In the genomic region with DNA sequence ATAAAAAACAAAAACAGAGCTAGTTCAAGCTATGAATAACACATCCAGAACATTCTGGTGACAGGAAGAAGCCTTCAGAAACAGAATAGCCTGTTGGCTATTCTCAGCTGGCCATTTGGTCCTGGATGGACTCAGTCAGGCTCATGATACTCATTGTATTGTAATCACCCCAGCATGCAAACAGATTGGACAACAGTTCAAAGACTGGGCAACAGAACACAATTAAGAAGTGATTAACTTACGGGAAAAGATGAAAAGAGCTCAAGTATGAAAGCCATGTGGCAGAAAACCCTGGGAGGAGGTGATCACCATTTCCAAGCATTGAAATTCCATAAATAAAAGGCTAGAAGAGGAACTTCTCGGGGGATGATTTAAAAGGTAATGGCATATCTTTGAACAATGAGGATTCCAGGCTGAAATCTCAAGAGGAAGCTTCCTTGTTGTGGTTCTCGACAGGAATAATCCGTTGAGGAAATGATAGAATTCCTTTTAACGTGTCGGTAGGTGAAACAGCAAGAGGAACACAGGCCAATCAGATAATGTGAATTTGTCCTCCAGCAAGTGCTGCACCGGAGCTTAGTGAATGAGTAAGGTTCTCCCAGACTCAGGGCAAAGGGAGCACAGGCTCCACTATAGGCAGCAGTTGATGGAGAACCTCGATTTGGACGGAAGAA, we compare ENCODE assay signal across 14 cellular contexts.
DNase-seq lines count a peak whose midpoint lies in the region; ATAC-seq, FAIRE-seq and TF ChIP-seq lines count a peak whose summit lies in the region.
"Had no signal": no experiment of that assay in that cellular context is flagged by ENCODE, and none has a peak within 500 bp of the region (broad histone marks: within the 10 kb centered on the region; RNA-seq: fewer than 3 reads in every experiment).

No MANE protein-coding gene starts in this region.

- H3K9me3 ChIP-seq in RWPE2 (ENCODE audit: severe bottlenecking) (no peaks in the 10 kb centered on the region), small intestine (ENCODE audit: control insufficient read depth, low read depth) (no peaks in the 10 kb centered on the region)
- H3K9me3 ChIP-seq: mucosa of descending colon had no signal

- no peak for DNase-seq in activated CD4-positive, alpha-beta T cell treated with anti-CD3 and anti-CD28 coated beads for 36 hours
- no peak for DNase-seq in activated CD4-positive, alpha-beta T cell treated with anti-CD3 and anti-CD28 coated beads for 4 hours
- DNase-seq in RWPE2 (ENCODE audit: low spot score) (no peak), glomerular endothelial cell (ENCODE audit: extremely low read depth, low read depth, low spot score) (peak; percentile 77), small intestine (peak; percentile 77), GM19238 (ENCODE audit: insufficient read length, low spot score) (no peak)
- DNase-seq in activated CD4-positive, CD25-positive, alpha-beta regulatory T cell treated with anti-CD3 and anti-CD28 coated beads, Interleukin-2, amount 50 U/mL, for 72 hours: no peak
- DNase-seq: activated effector memory CD4-positive, alpha-beta T cell treated with anti-CD3 and anti-CD28 coated beads, Interleukin-2, amount 50 U/mL, for 16 hours; DMS53; mucosa of descending colon; NCI-H146; stimulated activated CD4-positive, alpha-beta T cell treated with anti-CD3 and anti-CD28 coated beads, Interleukin-12 subunit alpha, Interleukin-12 subunit beta, amount 100 ng/mL, for 4 hours; stimulated activated CD8-positive, alpha-beta memory T cell treated with anti-CD3 and anti-CD28 coated beads, Interleukin-4, amount 100 ng/mL, for 48 hours had no signal

- H3K27me3 ChIP-seq in RWPE2 (ENCODE audit: insufficient read depth, poor library complexity, severe bottlenecking) (no peaks in the 10 kb centered on the region), small intestine (ENCODE audit: control insufficient read depth in 2 of 2, insufficient read depth in 2 of 2, low read length in 2 of 2) (no peaks in the 10 kb centered on the region)

- H3K9me3 Mint-ChIP-seq in activated CD4-positive, alpha-beta T cell treated with anti-CD3 and anti-CD28 coated beads for 36 hours (ENCODE audit: low read depth): no peaks in the 10 kb centered on the region

- no peaks in the 10 kb centered on the region for H3K36me3 Mint-ChIP-seq in activated CD4-positive, alpha-beta T cell treated with anti-CD3 and anti-CD28 coated beads for 36 hours (ENCODE audit: low read depth)

- CTCF ChIA-PET in activated CD4-positive, alpha-beta T cell treated with anti-CD3 and anti-CD28 coated beads for 36 hours (lab: Charles Lee): interaction anchor here (1.5 to 4.6 kb wide), 4 partner anchors 18 to 319 kb away, joined by 3 to 44 read pairs (median 5); no protein-coding TSS in a partner anchor

- POLR2A ChIA-PET in activated CD4-positive, alpha-beta T cell treated with anti-CD3 and anti-CD28 coated beads for 36 hours (lab: Charles Lee): interaction anchor here (0.7 kb wide), 1 partner anchor 319 kb away, joined by 3 read pairs; no protein-coding TSS in a partner anchor

- H3K27ac ChIP-seq in RWPE2 (ENCODE audit: poor library complexity, severe bottlenecking) (peak overlapping the region; percentile 97), small intestine (ENCODE audit: low read depth in 1 of 2, low read length in 1 of 2) (peak overlapping the region; percentile 16 to 38)

- peaks cover 44% of the 10 kb centered on the region for H3K4me1 ChIP-seq in RWPE2 (ENCODE audit: insufficient read depth, poor library complexity, severe bottlenecking)
- H3K4me1 ChIP-seq in small intestine (ENCODE audit: control insufficient read depth in 2 of 2, insufficient read depth in 1 of 2, low read depth in 1 of 2, low read length in 1 of 2): peaks cover 8 to 26% of the 10 kb centered on the region in 2 donors

- WGBS in small intestine, 3 donors: 12 to 53% (median 37%) methylated on average over 9 of the region's 9 CpGs

- H3K36me3 ChIP-seq in RWPE2 (ENCODE audit: low read depth) (no peaks in the 10 kb centered on the region), small intestine (ENCODE audit: control insufficient read depth in 2 of 2, insufficient read depth in 2 of 2, low read length in 2 of 2) (no peaks in the 10 kb centered on the region)

- no peak overlapping the region for H3K4me3 Mint-ChIP-seq in activated CD4-positive, alpha-beta T cell treated with anti-CD3 and anti-CD28 coated beads for 36 hours

- H3K27me3 Mint-ChIP-seq in activated CD4-positive, alpha-beta T cell treated with anti-CD3 and anti-CD28 coated beads for 36 hours: no peaks in the 10 kb centered on the region

- H3K4me3 ChIP-seq in RWPE2 (ENCODE audit: severe bottlenecking): no peak overlapping the region
- no peak overlapping the region for H3K4me3 ChIP-seq in small intestine (ENCODE audit: low read depth in 1 of 2, low read length in 2 of 2)
- H3K4me3 ChIP-seq: mucosa of descending colon had no signal

- H3K4me1 Mint-ChIP-seq in activated CD4-positive, alpha-beta T cell treated with anti-CD3 and anti-CD28 coated beads for 36 hours: peaks cover 53% of the 10 kb centered on the region

- TF ChIP-seq CTCF in RWPE2 (IDR thresholded peaks at IDR 0.05; ENCODE audit: poor library complexity, severe bottlenecking): no peak

- intact Hi-C loops in activated CD4-positive, alpha-beta T cell treated with anti-CD3 and anti-CD28 coated beads for 36 hours (cut with DNase I, micrococcal nuclease): loop anchor here (2.0 to 10.0 kb wide), 3 partner anchors 13 to 1493 kb away; no protein-coding TSS in a partner anchor

- H3K27ac Mint-ChIP-seq in activated CD4-positive, alpha-beta T cell treated with anti-CD3 and anti-CD28 coated beads for 36 hours: peak overlapping the region; percentile 92

- no peak for FAIRE-seq in small intestine (lab: Jason Lieb, UNC)

- ATAC-seq in activated CD4-positive, alpha-beta T cell treated with anti-CD3 and anti-CD28 coated beads for 36 hours: no peak
- ATAC-seq in RWPE2 (ENCODE audit: low read depth): no peak
- ATAC-seq in GM21825 (IDR thresholded peaks at IDR 0.05; ENCODE audit: unreplicated experiment): no peak
- ATAC-seq: mucosa of descending colon had no signal

Comparison
In these comparisons a context has a peak if more than half of its experiments do, and no peak if none do; other contexts are left out.
1. DNase-seq: peak in glomerular endothelial cell (single experiment) and small intestine (single experiment); none in activated CD4-positive, alpha-beta T cell treated with anti-CD3 and anti-CD28 coated beads for 36 hours (single experiment), activated CD4-positive, alpha-beta T cell treated with anti-CD3 and anti-CD28 coated beads for 4 hours (0 of 2), RWPE2 (single experiment), GM19238 (single experiment) and activated CD4-positive, CD25-positive, alpha-beta regulatory T cell treated with anti-CD3 and anti-CD28 coated beads, Interleukin-2, amount 50 U/mL, for 72 hours (single experiment).